ENCODE assay signal across 15 cellular contexts in the genomic region with DNA sequence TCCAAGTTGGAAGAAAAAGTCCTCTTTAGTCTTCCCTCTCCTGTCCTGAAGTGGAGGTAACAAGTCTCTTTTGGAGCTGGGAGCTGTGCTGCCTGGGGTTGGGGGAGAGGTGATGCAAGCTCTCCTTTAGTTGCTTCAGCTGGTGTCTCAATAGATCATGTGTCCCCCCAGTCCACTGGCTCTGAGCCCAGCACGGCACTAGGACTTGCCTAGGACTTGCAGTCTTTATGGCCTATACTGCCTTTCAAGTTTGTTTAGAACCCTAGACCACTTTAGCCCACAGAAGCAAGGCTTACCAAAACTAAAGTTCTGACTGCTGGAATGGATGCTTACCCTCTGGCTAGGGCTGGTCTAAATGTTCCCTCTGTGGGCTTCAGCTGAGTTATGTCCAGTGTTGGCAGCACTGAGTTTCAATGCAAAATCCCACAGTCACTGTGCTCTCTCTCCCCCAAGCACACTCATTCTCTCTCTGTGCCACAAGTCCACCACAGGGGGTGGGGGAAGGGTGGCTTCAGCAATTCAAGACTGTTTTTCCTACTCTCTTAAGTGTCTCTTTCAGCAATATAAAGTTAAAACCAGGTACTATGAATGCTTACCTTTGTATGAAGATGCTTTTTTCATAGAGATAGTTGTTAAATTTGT.
"Had no signal": no experiment of that assay in that cellular context is flagged by ENCODE, and none has a peak within 500 bp of the region (broad histone marks: within the 10 kb centered on the region; RNA-seq: fewer than 3 reads in every experiment).

No MANE protein-coding gene starts in this region.

- H3K4me3 ChIP-seq: esophagus squamous epithelium, heart left ventricle, sigmoid colon had no signal

- ATAC-seq: effector memory CD8-positive, alpha-beta T cell; heart left ventricle; left lobe of liver; natural killer cell had no signal

- H3K4me1 ChIP-seq: esophagus squamous epithelium, heart left ventricle, sigmoid colon had no signal

- H3K36me3 ChIP-seq: esophagus squamous epithelium, heart left ventricle, sigmoid colon had no signal

- H3K27me3 ChIP-seq: esophagus squamous epithelium, heart left ventricle, sigmoid colon had no signal

- H3K9me3 ChIP-seq: esophagus squamous epithelium, heart left ventricle, sigmoid colon had no signal

- H3K27ac ChIP-seq: esophagus squamous epithelium, heart left ventricle, sigmoid colon had no signal

- FAIRE-seq: colon, frontal cortex, small intestine, urothelium cell line had no signal

- DNase-seq: effector memory CD8-positive, alpha-beta T cell; esophagus squamous epithelium; heart left ventricle; islet precursor cell; natural killer cell; sigmoid colon; small intestine; stimulated activated CD4-positive, alpha-beta T cell treated with anti-CD3 and anti-CD28 coated beads, Interleukin-12 subunit alpha, Interleukin-12 subunit beta, amount 100 ng/mL, for 4 hours; stimulated activated CD4-positive, alpha-beta T cell treated with anti-CD3 and anti-CD28 coated beads, Interleukin-2, amount 100 ng/mL, for 48 hours; stimulated activated naive CD4-positive, alpha-beta T cell treated with Interleukin-2 at 50 U/mL for 16 hours; trophoblast cell had no signal
